In genomic region chr7:38244516-38244915, GRCh38 we compare ENCODE assay signal across 16 cellular contexts.
DNase-seq lines count a peak whose midpoint lies in the region; ATAC-seq and TF ChIP-seq lines count a peak whose summit lies in the region.
"Had no signal": no experiment of that assay in that cellular context is flagged by ENCODE, and none has a peak within 500 bp of the region (broad histone marks: within the 10 kb centered on the region; RNA-seq: fewer than 3 reads in every experiment).

No MANE protein-coding gene starts in this region.

- H3K36me3 ChIP-seq in CD8-positive, alpha-beta T cell (ENCODE audit: insufficient read depth, low read length), result no peaks in the 10 kb centered on the region
- H3K36me3 ChIP-seq in KOPT-K1 (ENCODE audit: insufficient read depth, low read length), result peaks cover 92% of the 10 kb centered on the region
- H3K36me3 ChIP-seq: BE2C, HAP-1, SJCRH30 had no signal

- no peak for ATAC-seq in CD8-positive, alpha-beta T cell
- no peak for ATAC-seq in effector memory CD8-positive, alpha-beta T cell (replicated peaks)
- no peak for ATAC-seq in GM18502 (IDR thresholded peaks at IDR 0.05; ENCODE audit: poor library complexity, unreplicated experiment)

- peaks cover 74% of the 10 kb centered on the region for H3K36me3 Mint-ChIP-seq in CD8-positive, alpha-beta T cell
- peaks cover 97% of the 10 kb centered on the region for H3K36me3 Mint-ChIP-seq in effector memory CD8-positive, alpha-beta T cell (ENCODE audit: insufficient read depth)
- H3K36me3 Mint-ChIP-seq in glutamatergic neuron (ENCODE audit: unreplicated experiment), result no peaks in the 10 kb centered on the region

- intact Hi-C loops in CD8-positive, alpha-beta T cell (cut with DNase I, micrococcal nuclease), result no loop called here

- CTCF ChIA-PET in CD8-positive, alpha-beta T cell (lab: Charles Lee), result no interaction called here

- H3K4me1 Mint-ChIP-seq in CD8-positive, alpha-beta T cell (ENCODE audit: low read depth), result peaks cover 49% of the 10 kb centered on the region
- H3K4me1 Mint-ChIP-seq in effector memory CD8-positive, alpha-beta T cell (ENCODE audit: low read depth in 2 of 2), result peaks cover 57 to 75% of the 10 kb centered on the region in 2 donors
- no peaks in the 10 kb centered on the region for H3K4me1 Mint-ChIP-seq in glutamatergic neuron (ENCODE audit: low read depth, unreplicated experiment)

- peaks cover 10% of the 10 kb centered on the region for H3K4me1 ChIP-seq in CD8-positive, alpha-beta T cell (ENCODE audit: insufficient read depth, low read length)
- H3K4me1 ChIP-seq: BE2C, SJCRH30 had no signal

- H3K27me3 ChIP-seq in CD8-positive, alpha-beta T cell (ENCODE audit: insufficient read depth, low read length), result no peaks in the 10 kb centered on the region
- H3K27me3 ChIP-seq: SJCRH30 had no signal

- no peak overlapping the region for H3K27ac ChIP-seq in CD8-positive, alpha-beta T cell (ENCODE audit: low read depth, low read length)
- H3K27ac ChIP-seq in KOPT-K1 (ENCODE audit: low read depth, low read length, poor library complexity, severe bottlenecking), result peak overlapping the region; percentile 99
- H3K27ac ChIP-seq: RWPE1, SJCRH30 had no signal

- peak overlapping the region; percentile 47 for H3K4me3 Mint-ChIP-seq in CD8-positive, alpha-beta T cell
- peak overlapping the region; percentile 79 to 80 for H3K4me3 Mint-ChIP-seq in effector memory CD8-positive, alpha-beta T cell
- H3K4me3 Mint-ChIP-seq in glutamatergic neuron (ENCODE audit: unreplicated experiment), result no peak overlapping the region

- no peak for TF ChIP-seq CTCF in CD8-positive, alpha-beta T cell (IDR thresholded peaks at IDR 0.05)
- TF ChIP-seq CTCF in glutamatergic neuron (IDR thresholded peaks at IDR 0.05; ENCODE audit: partially characterized antibody, unreplicated experiment), result no peak

- peak overlapping the region; percentile 88 for H3K27ac Mint-ChIP-seq in CD8-positive, alpha-beta T cell
- H3K27ac Mint-ChIP-seq in effector memory CD8-positive, alpha-beta T cell, result peak overlapping the region; percentile 95 to 99
- no peak overlapping the region for H3K27ac Mint-ChIP-seq in glutamatergic neuron (ENCODE audit: unreplicated experiment)

- H3K4me3 ChIP-seq in CD8-positive, alpha-beta T cell (ENCODE audit: low read depth, low read length), result no peak overlapping the region
- H3K4me3 ChIP-seq: HAP-1, SJCRH30 had no signal

- no peaks in the 10 kb centered on the region for H3K27me3 Mint-ChIP-seq in CD8-positive, alpha-beta T cell (ENCODE audit: low read depth)
- H3K27me3 Mint-ChIP-seq in effector memory CD8-positive, alpha-beta T cell, result no peaks in the 10 kb centered on the region
- H3K27me3 Mint-ChIP-seq in glutamatergic neuron (ENCODE audit: unreplicated experiment), result no peaks in the 10 kb centered on the region

- H3K9me3 ChIP-seq in CD8-positive, alpha-beta T cell (ENCODE audit: low read length), result no peaks in the 10 kb centered on the region
- H3K9me3 ChIP-seq in KOPT-K1 (ENCODE audit: insufficient read depth, low read length, poor library complexity, severe bottlenecking), result no peaks in the 10 kb centered on the region
- H3K9me3 ChIP-seq: BE2C, HAP-1, SJCRH30 had no signal

- H3K9me3 Mint-ChIP-seq in CD8-positive, alpha-beta T cell, result no peaks in the 10 kb centered on the region
- no peaks in the 10 kb centered on the region for H3K9me3 Mint-ChIP-seq in effector memory CD8-positive, alpha-beta T cell
- no peaks in the 10 kb centered on the region for H3K9me3 Mint-ChIP-seq in glutamatergic neuron (ENCODE audit: unreplicated experiment)

- POLR2A ChIA-PET in CD8-positive, alpha-beta T cell (lab: Charles Lee), result no interaction called here

- no peak for DNase-seq in CD8-positive, alpha-beta T cell
- DNase-seq in effector memory CD8-positive, alpha-beta T cell, result no peak
- peak; percentile 9 for DNase-seq in renal cortical epithelial cell (ENCODE audit: low read depth)
- DNase-seq in amniotic stem cell (lab: John Stamatoyannopoulos, UW), result no peak
- no peak for DNase-seq in glutamatergic neuron
- DNase-seq: BE2C; NCI-H1048; NCI-H2107; NCI-H226; NCI-H69; NK-92 treated with Interleukin-12 subunit alpha and Interleukin-12 subunit beta, amount 100 ng/mL, for 24 hours; SJCRH30 had no signal
